In genomic region chr18:55778731-55779460, GRCh38 we compare ENCODE assay signal across 8 cellular contexts.
DNase-seq lines count a peak whose midpoint lies in the region; ATAC-seq and TF ChIP-seq lines count a peak whose summit lies in the region.

No MANE protein-coding gene starts in this region.

- H2AFZ ChIP-seq in ACC112 (ENCODE audit: low read length, unreplicated experiment): peak overlapping the region; percentile 95

- no peaks in the 10 kb centered on the region for H3K79me2 ChIP-seq in ACC112 (ENCODE audit: control insufficient read depth, insufficient read depth, low read length, unreplicated experiment)

- peak overlapping the region; percentile 13; the same call in 1 of the 2 replicates for H3K27ac ChIP-seq in ACC112 (ENCODE audit: low read depth, low read length)

- H3K27me3 Mint-ChIP-seq in nephron progenitor cell (ENCODE audit: low read depth, poor library complexity): peaks cover 4% of the 10 kb centered on the region

- CTCF ChIA-PET in HEK293T (lab: Yijun Ruan, JAX): interaction anchor here (1.8 kb wide), 1 partner anchor 544 kb away, joined by 7 read pairs; no protein-coding TSS in a partner anchor

- POLR2A ChIA-PET in HEK293T (lab: Yijun Ruan, JAX): no interaction called here

- ATAC-seq in GM21526 (IDR thresholded peaks at IDR 0.05; ENCODE audit: low FRiP score, unreplicated experiment): peak; percentile 44

- peak overlapping the region; percentile 89 for H3K4me3 Mint-ChIP-seq in nephron progenitor cell

- no peak overlapping the region for H3K27ac Mint-ChIP-seq in nephron progenitor cell

- H3K27me3 ChIP-seq in ACC112 (ENCODE audit: insufficient read depth, low read length): no peaks in the 10 kb centered on the region

- H3K4me1 Mint-ChIP-seq in nephron progenitor cell: peaks cover 58% of the 10 kb centered on the region

- TF ChIP-seq CTCF in epithelial cell of proximal tubule (conservative IDR thresholded peaks at IDR 0.05; ENCODE audit: low read depth, low read length): no peak
- TF ChIP-seq CTCF in nephron progenitor cell (IDR thresholded peaks at IDR 0.05): no peak

- H3K9me3 Mint-ChIP-seq in nephron progenitor cell: no peaks in the 10 kb centered on the region

- peaks cover 11% of the 10 kb centered on the region for H3K4me1 ChIP-seq in ACC112 (ENCODE audit: control insufficient read depth, insufficient read depth, low read length, unreplicated experiment)

- DNase-seq in RPMI7951 (ENCODE audit: low read depth) (peak; percentile 53), epithelial cell of proximal tubule (ENCODE audit: low read depth) (no peak), nephron progenitor cell (no peak), HEK293T (ENCODE audit: extremely low spot score) (no peak), UCSD-AML1 (lab: John Stamatoyannopoulos, UW; ENCODE audit: unreplicated experiment) (no peak)
- no peak for DNase-seq in activated naive CD4-positive, alpha-beta T cell (lab: John Stamatoyannopoulos, UW)

- no peaks in the 10 kb centered on the region for H3K36me3 ChIP-seq in ACC112 (ENCODE audit: insufficient read depth, low read length)

- H3K4me3 ChIP-seq in ACC112 (ENCODE audit: low read depth, low read length) (peak overlapping the region; percentile 83), epithelial cell of proximal tubule (ENCODE audit: low read depth, low read length) (peak overlapping the region; percentile 48)

- no peaks in the 10 kb centered on the region for H3K36me3 Mint-ChIP-seq in nephron progenitor cell (ENCODE audit: low read depth)

TF ChIP-seq in HEK293T, 16 proteins besides CTCF, POLR2A, EP300 and RAD21:
- TF ChIP-seq HDGF (IDR thresholded peaks at IDR 0.05; ENCODE audit: borderline replicate concordance): no peak
